11 cellular contexts compared by ENCODE assay signal in genomic region chr12:124188561-124189405, GRCh38.
DNase-seq lines count a peak whose midpoint lies in the region; ATAC-seq and TF ChIP-seq lines count a peak whose summit lies in the region.
"Had no signal": no experiment of that assay in that cellular context is flagged by ENCODE, and none has a peak within 500 bp of the region (broad histone marks: within the 10 kb centered on the region; RNA-seq: fewer than 3 reads in every experiment).

No MANE protein-coding gene starts in this region.

- H3K9me3 Mint-ChIP-seq in glutamatergic neuron (ENCODE audit: unreplicated experiment) = peaks cover 21% of the 10 kb centered on the region
- peaks cover 6% of the 10 kb centered on the region for H3K9me3 Mint-ChIP-seq in progenitor cell of endocrine pancreas (ENCODE audit: low read depth)
- H3K9me3 Mint-ChIP-seq: activated CD4-positive, alpha-beta memory T cell treated with anti-CD3 and anti-CD28 coated beads for 36 hours had no signal

- CTCF ChIA-PET in HCT116 (lab: Charles Lee) = no interaction called here

- H3K36me3 ChIP-seq in HCT116 (ENCODE audit: control insufficient read depth in 1 of 2, insufficient read depth in 2 of 2, low read length in 2 of 2) = no peaks in the 10 kb centered on the region

- H3K36me3 Mint-ChIP-seq in glutamatergic neuron (ENCODE audit: unreplicated experiment) (peaks cover 7% of the 10 kb centered on the region), progenitor cell of endocrine pancreas (ENCODE audit: insufficient read depth) (no peaks in the 10 kb centered on the region)
- H3K36me3 Mint-ChIP-seq: activated CD4-positive, alpha-beta memory T cell treated with anti-CD3 and anti-CD28 coated beads for 36 hours had no signal

- H3K27ac Mint-ChIP-seq in glutamatergic neuron (ENCODE audit: unreplicated experiment) (peak overlapping the region; percentile 99), progenitor cell of endocrine pancreas (peak overlapping the region; percentile 93)
- H3K27ac Mint-ChIP-seq: activated CD4-positive, alpha-beta memory T cell treated with anti-CD3 and anti-CD28 coated beads for 36 hours had no signal

- no peak overlapping the region for H3K27ac ChIP-seq in HCT116 (ENCODE audit: low read depth, low read length)
- H3K27ac ChIP-seq: coronary artery had no signal

- ATAC-seq in HCT116 = peak; percentile 59
- no peak for ATAC-seq in GM19467 (IDR thresholded peaks at IDR 0.05; ENCODE audit: unreplicated experiment)

- TF ChIP-seq POLR2A in HCT116 (IDR thresholded peaks at IDR 0.05; ENCODE audit: borderline replicate concordance, extremely low read depth, insufficient read depth, insufficient read length) = no peak

- no peak for TF ChIP-seq RAD21 in HCT116 (IDR thresholded peaks at IDR 0.05; ENCODE audit: low read depth)

- no peaks in the 10 kb centered on the region for H4K20me1 ChIP-seq in HCT116 (ENCODE audit: insufficient read depth)

- H3K9ac ChIP-seq in HCT116 (ENCODE audit: low read length) = no peak overlapping the region

- H3K79me2 ChIP-seq in HCT116 (ENCODE audit: insufficient read depth, low read length) = no peaks in the 10 kb centered on the region

- peaks cover 50% of the 10 kb centered on the region for H3K4me1 Mint-ChIP-seq in glutamatergic neuron (ENCODE audit: low read depth, unreplicated experiment)
- H3K4me1 Mint-ChIP-seq in progenitor cell of endocrine pancreas (ENCODE audit: low read depth) = peaks cover 55% of the 10 kb centered on the region

- H3K4me3 Mint-ChIP-seq in glutamatergic neuron (ENCODE audit: unreplicated experiment) (peak overlapping the region; percentile 70), progenitor cell of endocrine pancreas (ENCODE audit: low read depth) (peak overlapping the region; percentile 0)
- H3K4me3 Mint-ChIP-seq: activated CD4-positive, alpha-beta memory T cell treated with anti-CD3 and anti-CD28 coated beads for 36 hours had no signal

- RAD21 ChIA-PET in HCT116 (lab: Charles Lee; ENCODE audit: low non-redundant PET in 1 of 2, low total read pairs in 2 of 2, uncharacterized antibody in 2 of 2, unreplicated experiment in 2 of 2) = no interaction called here

- peak overlapping the region; percentile 89 for H2AFZ ChIP-seq in HCT116 (ENCODE audit: low read depth, low read length, poor library complexity, severe bottlenecking)

- no peaks in the 10 kb centered on the region for H3K9me2 ChIP-seq in HCT116 (ENCODE audit: insufficient read depth)

- H3K27me3 Mint-ChIP-seq in glutamatergic neuron (ENCODE audit: unreplicated experiment) (peaks cover 10% of the 10 kb centered on the region), progenitor cell of endocrine pancreas (no peaks in the 10 kb centered on the region)
- H3K27me3 Mint-ChIP-seq: activated CD4-positive, alpha-beta memory T cell treated with anti-CD3 and anti-CD28 coated beads for 36 hours had no signal

- intact Hi-C loops in HCT116 (cut with micrococcal nuclease) = no loop called here

- H3K4me2 ChIP-seq in HCT116 (ENCODE audit: low read length) = peak overlapping the region; percentile 41

- no peak overlapping the region for H3K4me3 ChIP-seq in HCT116 (replicated peaks in 1 of 2; ENCODE audit: low read depth in 1 of 2, low read length in 2 of 2)
- H3K4me3 ChIP-seq: coronary artery had no signal

- POLR2A ChIA-PET in HCT116 (lab: Charles Lee) = no interaction called here

- no peaks in the 10 kb centered on the region; a peak in 1 of 4 replicates for H3K9me3 ChIP-seq in HCT116 (ENCODE audit: control insufficient read depth in 1 of 2, insufficient read depth in 1 of 2, low read depth in 1 of 2, low read length in 2 of 2)

- no TSS peak for BruUV-seq in HCT116 (replicated peaks; lab: Mats Ljungman, UMichigan)

- TF ChIP-seq CTCF in HCT116 (IDR thresholded peaks at IDR 0.05 in 2 of 3, conservative IDR thresholded peaks at IDR 0.05 in 1 of 3; ENCODE audit: borderline replicate concordance in 1 of 3, insufficient read depth in 1 of 3, low read depth in 2 of 3, low read length in 2 of 3) (no peak), glutamatergic neuron (IDR thresholded peaks at IDR 0.05; ENCODE audit: partially characterized antibody, unreplicated experiment) (no peak), progenitor cell of endocrine pancreas (IDR thresholded peaks at IDR 0.05; ENCODE audit: unreplicated experiment) (no peak)

- H3K27me3 ChIP-seq in HCT116 (ENCODE audit: insufficient read depth, low read length) = no peaks in the 10 kb centered on the region

- DNase-seq in HCT116 (ENCODE audit: low read depth, low spot score) (no peak), NCI-H82 (lab: John Stamatoyannopoulos, UW) (peak; percentile 91), glutamatergic neuron (peak; percentile 78), progenitor cell of endocrine pancreas (ENCODE audit: low spot score, unreplicated experiment) (no peak), HK-2 (ENCODE audit: unreplicated experiment) (no peak)
- no peak for DNase-seq in stimulated activated CD4-positive, alpha-beta T cell treated with anti-CD3 and anti-CD28 coated beads, Interleukin-4, amount 100 ng/mL, for 1 hour
- DNase-seq in activated naive CD4-positive, alpha-beta T cell (lab: John Stamatoyannopoulos, UW) = no peak
- DNase-seq: activated CD4-positive, alpha-beta memory T cell treated with anti-CD3 and anti-CD28 coated beads for 36 hours; NCI-H2227 treated with DMSO at 0.1 percent for 48 hours had no signal

- H3K4me1 ChIP-seq in HCT116 (ENCODE audit: control insufficient read depth in 1 of 2, insufficient read depth in 2 of 2, low read length in 2 of 2) = peaks cover 7 to 14% of the 10 kb centered on the region in 2 experiments; a peak in 3 of 4 replicates

TF ChIP-seq in HCT116, 20 proteins besides CTCF, POLR2A, EP300 and RAD21:
- TF ChIP-seq, protein P1, sequence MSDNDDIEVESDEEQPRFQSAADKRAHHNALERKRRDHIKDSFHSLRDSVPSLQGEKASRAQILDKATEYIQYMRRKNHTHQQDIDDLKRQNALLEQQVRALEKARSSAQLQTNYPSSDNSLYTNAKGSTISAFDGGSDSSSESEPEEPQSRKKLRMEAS (IDR thresholded peaks at IDR 0.05) = peak; percentile 39; the same call in 1 of the 2 replicates
- TF ChIP-seq, protein P2, sequence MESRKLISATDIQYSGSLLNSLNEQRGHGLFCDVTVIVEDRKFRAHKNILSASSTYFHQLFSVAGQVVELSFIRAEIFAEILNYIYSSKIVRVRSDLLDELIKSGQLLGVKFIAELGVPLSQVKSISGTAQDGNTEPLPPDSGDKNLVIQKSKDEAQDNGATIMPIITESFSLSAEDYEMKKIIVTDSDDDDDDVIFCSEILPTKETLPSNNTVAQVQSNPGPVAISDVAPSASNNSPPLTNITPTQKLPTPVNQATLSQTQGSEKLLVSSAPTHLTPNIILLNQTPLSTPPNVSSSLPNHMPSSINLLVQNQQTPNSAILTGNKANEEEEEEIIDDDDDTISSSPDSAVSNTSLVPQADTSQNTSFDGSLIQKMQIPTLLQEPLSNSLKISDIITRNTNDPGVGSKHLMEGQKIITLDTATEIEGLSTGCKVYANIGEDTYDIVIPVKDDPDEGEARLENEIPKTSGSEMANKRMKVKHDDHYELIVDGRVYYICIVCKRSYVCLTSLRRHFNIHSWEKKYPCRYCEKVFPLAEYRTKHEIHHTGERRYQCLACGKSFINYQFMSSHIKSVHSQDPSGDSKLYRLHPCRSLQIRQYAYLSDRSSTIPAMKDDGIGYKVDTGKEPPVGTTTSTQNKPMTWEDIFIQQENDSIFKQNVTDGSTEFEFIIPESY (IDR thresholded peaks at IDR 0.05; ENCODE audit: extremely low read depth, insufficient replicate concordance, low read length) = no peak
- TF ChIP-seq ELF1 (IDR thresholded peaks at IDR 0.05; ENCODE audit: borderline replicate concordance, low read depth) (no peak), JUND (IDR thresholded peaks at IDR 0.05) (0 out of 2 replicates have a peak, but pooled peaks have one; percentile 20), REST (IDR thresholded peaks at IDR 0.05; ENCODE audit: low read depth) (no peak), ZNF274 (IDR thresholded peaks at IDR 0.05; ENCODE audit: low read depth, low read length) (no peak), SIN3A (IDR thresholded peaks at IDR 0.05; ENCODE audit: low read depth) (no peak), ZFX (IDR thresholded peaks at IDR 0.05) (no peak), POLR2AphosphoS5 (IDR thresholded peaks at IDR 0.05; ENCODE audit: low read depth, low read length) (no peak), TCF7L2 (IDR thresholded peaks at IDR 0.05; ENCODE audit: borderline replicate concordance, extremely low read depth, insufficient read depth, insufficient read length) (no peak), EZH2 (IDR thresholded peaks at IDR 0.05) (no peak), FOSL1 (IDR thresholded peaks at IDR 0.05; ENCODE audit: low read depth) (peak; percentile 57), SRF (IDR thresholded peaks at IDR 0.05; ENCODE audit: low read depth) (no peak), EGR1 (IDR thresholded peaks at IDR 0.05; ENCODE audit: low read depth) (no peak)
- TF ChIP-seq, protein P3, sequence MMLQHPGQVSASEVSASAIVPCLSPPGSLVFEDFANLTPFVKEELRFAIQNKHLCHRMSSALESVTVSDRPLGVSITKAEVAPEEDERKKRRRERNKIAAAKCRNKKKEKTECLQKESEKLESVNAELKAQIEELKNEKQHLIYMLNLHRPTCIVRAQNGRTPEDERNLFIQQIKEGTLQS (IDR thresholded peaks at IDR 0.05) = no peak

Comparison
In these comparisons a context has a peak if more than half of its experiments do, and no peak if none do; other contexts are left out.
1. DNase-seq: peak in NCI-H82 (single experiment) and glutamatergic neuron (single experiment); none in HCT116 (single experiment), progenitor cell of endocrine pancreas (single experiment), stimulated activated CD4-positive, alpha-beta T cell treated with anti-CD3 and anti-CD28 coated beads, Interleukin-4, amount 100 ng/mL, for 1 hour (single experiment), activated naive CD4-positive, alpha-beta T cell (0 of 4) and HK-2 (single experiment).